19 cellular contexts compared by ENCODE assay signal in the genomic region with DNA sequence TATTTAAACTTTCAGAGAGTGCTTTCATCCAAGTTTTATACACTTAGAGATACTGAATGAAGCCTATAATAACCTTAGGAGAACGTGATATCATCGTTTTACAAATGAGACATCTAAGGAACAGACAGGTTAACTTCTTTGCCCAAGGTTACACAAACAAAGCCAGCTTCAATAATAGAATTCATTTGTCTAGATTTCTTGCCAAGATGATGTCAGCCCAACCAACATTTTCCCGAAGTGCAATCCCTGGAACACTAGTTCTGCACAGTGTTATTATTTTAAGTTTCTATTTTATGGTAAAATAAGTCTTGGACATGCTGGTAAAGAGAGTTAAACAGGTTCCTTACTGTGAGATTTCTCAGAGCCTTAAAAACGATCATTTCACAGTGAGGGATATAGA.
"Had no signal": no experiment of that assay in that cellular context is flagged by ENCODE, and none has a peak within 500 bp of the region (broad histone marks: within the 10 kb centered on the region; RNA-seq: fewer than 3 reads in every experiment).

No MANE protein-coding gene starts in this region.

- H3K27ac ChIP-seq: coronary artery, epithelial cell of prostate, prostate gland, right lobe of liver, upper lobe of left lung had no signal

- H3K27me3 ChIP-seq: right lobe of liver, suprapubic skin, upper lobe of left lung had no signal

- ATAC-seq: activated T-cell treated with anti-CD3 and anti-CD28 coated beads, Interleukin-2, amount 50 U/mL, for 72 hours; left lobe of liver; natural killer cell; right lobe of liver had no signal

- H3K4me3 ChIP-seq: coronary artery, prostate gland, right lobe of liver, suprapubic skin, upper lobe of left lung had no signal

- DNase-seq: activated CD4-positive, alpha-beta memory T cell treated with anti-CD3 and anti-CD28 coated beads, Interleukin-2, amount 10 ng/mL, durations not matched to agents 7 days and 5 days; activated CD4-positive, alpha-beta T cell treated with anti-CD3 and anti-CD28 coated beads for 1 hour; activated CD8-positive, alpha-beta memory T cell treated with anti-CD3 and anti-CD28 coated beads, Interleukin-2, amount 50 U/mL, for 4 hours; activated gamma-delta T cell treated with Interleukin-2 at 50 U/mL for 16 hours; activated naive CD8-positive, alpha-beta T cell treated with anti-CD3 and anti-CD28 coated beads, Interleukin-2, amount 10 ng/mL, durations not matched to agents 7 days and 5 days; activated T-cell treated with anti-CD3 and anti-CD28 coated beads, Interleukin-2, amount 50 U/mL, for 72 hours; aorta; effector memory CD4-positive, alpha-beta T cell; head of caudate nucleus; natural killer cell; right lobe of liver; stimulated activated CD4-positive, alpha-beta T cell treated with anti-CD3 and anti-CD28 coated beads, Interleukin-2, amount 100 ng/mL, for 48 hours; stimulated activated naive CD4-positive, alpha-beta T cell treated with Interleukin-2 at 50 U/mL for 16 hours; upper lobe of left lung had no signal

- H3K36me3 ChIP-seq: prostate gland, right lobe of liver, suprapubic skin, upper lobe of left lung had no signal

- H3K4me1 ChIP-seq: prostate gland, right lobe of liver, suprapubic skin, upper lobe of left lung had no signal

- H3K9me3 ChIP-seq: prostate gland, suprapubic skin, upper lobe of left lung had no signal
